In the genomic region with DNA sequence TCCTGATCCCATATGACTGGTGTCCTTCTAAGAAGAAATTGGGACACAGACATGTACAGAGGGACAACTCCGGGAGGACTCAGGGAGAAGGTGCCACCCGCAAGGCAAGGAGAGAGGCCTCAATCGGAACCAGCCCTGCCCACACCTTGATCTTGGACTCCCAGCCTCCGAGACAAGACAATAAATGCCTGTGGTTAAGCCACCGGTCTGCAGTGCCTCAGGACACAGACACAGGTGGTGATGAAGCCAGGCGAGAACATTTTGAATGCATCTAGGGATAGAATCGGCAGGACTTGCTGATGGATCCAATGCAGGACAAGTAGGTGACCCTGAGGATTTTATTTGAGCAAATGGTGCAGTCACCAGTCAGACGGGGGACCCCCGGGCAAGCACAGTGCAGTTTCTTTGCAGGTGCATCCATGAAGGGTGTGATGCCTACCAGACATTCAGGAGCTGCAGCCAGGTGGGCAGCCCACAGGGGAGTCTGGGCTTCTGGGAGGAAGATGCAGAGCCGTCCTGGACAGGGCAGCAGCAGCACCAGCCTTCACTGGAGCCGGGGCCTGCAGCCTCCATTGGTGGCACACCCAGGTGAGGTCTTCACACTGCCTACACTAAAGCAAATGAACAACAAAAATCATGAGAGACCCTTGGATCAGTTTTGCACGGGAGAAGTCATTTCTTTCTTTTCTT, we compare ENCODE assay signal across 21 cellular contexts. TPM values are rescaled to one million over a fixed set of nuclear protein-coding genes. Genes with fewer than 3 reads are reported as not detected.
DNase-seq lines count a peak whose midpoint lies in the region; FAIRE-seq and TF ChIP-seq lines count a peak whose summit lies in the region.
"Had no signal": no experiment of that assay in that cellular context is flagged by ENCODE, and none has a peak within 500 bp of the region (broad histone marks: within the 10 kb centered on the region; RNA-seq: fewer than 3 reads in every experiment).

No MANE protein-coding gene starts in this region.

- TF ChIP-seq POLR2A in spleen (IDR thresholded peaks at IDR 0.05), result no peak

- no peaks in the 10 kb centered on the region for H3K36me3 ChIP-seq in astrocyte (ENCODE audit: insufficient read depth, low read length)
- no peaks in the 10 kb centered on the region for H3K36me3 ChIP-seq in neural progenitor cell
- H3K36me3 ChIP-seq in spleen, result no peaks in the 10 kb centered on the region
- H3K36me3 ChIP-seq in BE2C, result no peaks in the 10 kb centered on the region
- H3K36me3 ChIP-seq: BLaER1 treated with 17β-estradiol and CSF1 and Interleukin-3, amounts not matched to agents 10 nM and 100 nM; Peyer's patch had no signal

- intact Hi-C loops in spleen (cut with DNase I; ENCODE audit: low total_unique reads), result no loop called here

- WGBS in spleen, 5 donors, result 85 to 94% (median 91%) methylated on average over 12 of the region's 12 CpGs

- H3K9ac ChIP-seq in astrocyte (ENCODE audit: low read length), result no peak overlapping the region
- H3K9ac ChIP-seq in neural progenitor cell, result no peak overlapping the region
- H3K9ac ChIP-seq: BLaER1 treated with 17β-estradiol and CSF1 and Interleukin-3, amounts not matched to agents 10 nM and 100 nM had no signal

- H3K4me1 Mint-ChIP-seq in astrocyte (ENCODE audit: low read depth, unreplicated experiment), result peaks cover 4% of the 10 kb centered on the region
- peaks cover 10% of the 10 kb centered on the region for H3K4me1 Mint-ChIP-seq in neural progenitor cell

- DNase-seq in AG20443 (ENCODE audit: low spot score) (peak; percentile 2), astrocyte (ENCODE audit: low read depth) (no peak), neural progenitor cell (ENCODE audit: low spot score) (no peak), spleen (peak; percentile 67), BE2C (no peak), GOT3 (lab: John Stamatoyannopoulos, UW) (no peak), ACHN (no peak)
- no peak for DNase-seq in stimulated activated CD4-positive, alpha-beta T cell treated with anti-CD3 and anti-CD28 coated beads, Interleukin-12 subunit alpha, Interleukin-12 subunit beta, amount 100 ng/mL, for 4 hours
- DNase-seq: 8988T; CD4-positive, alpha-beta T cell; HCEC 1CT; KBM-7; MM.1S; NCI-H2029; NCI-H446 treated with DMSO at 0.1 percent for 48 hours; NCI-H526 treated with DMSO at 0.1 percent for 48 hours; SHP77 treated with DMSO at 0.1 percent for 48 hours had no signal

- no peak overlapping the region for H3K4me2 ChIP-seq in astrocyte (ENCODE audit: low read length)
- H3K4me2 ChIP-seq in neural progenitor cell, result no peak overlapping the region
- H3K4me2 ChIP-seq: BLaER1 treated with 17β-estradiol and CSF1 and Interleukin-3, amounts not matched to agents 10 nM and 100 nM had no signal

- H3F3A ChIP-seq in neural progenitor cell (ENCODE audit: low read depth), result peaks cover 14% of the 10 kb centered on the region

- H3K27ac ChIP-seq in astrocyte (ENCODE audit: low read depth, low read length) (no peak overlapping the region), neural progenitor cell (no peak overlapping the region), spleen (no peak overlapping the region)
- H3K27ac ChIP-seq: BLaER1 treated with 17β-estradiol and CSF1 and Interleukin-3, amounts not matched to agents 10 nM and 100 nM; HL-60; Peyer's patch had no signal

- H3K27me3 ChIP-seq in astrocyte (ENCODE audit: insufficient read depth, low read length), result no peaks in the 10 kb centered on the region
- no peaks in the 10 kb centered on the region for H3K27me3 ChIP-seq in neural progenitor cell
- H3K27me3 ChIP-seq in spleen (replicated peaks in 1 of 7), result peaks cover 0 to 9% (median 0%) of the 10 kb centered on the region in 7 donors
- no peaks in the 10 kb centered on the region for H3K27me3 ChIP-seq in BE2C
- H3K27me3 ChIP-seq: BLaER1 treated with 17β-estradiol and CSF1 and Interleukin-3, amounts not matched to agents 10 nM and 100 nM; Peyer's patch had no signal

- H3K4me3 ChIP-seq in astrocyte (ENCODE audit: insufficient read depth, low read depth, low read length), result no peak overlapping the region
- no peak overlapping the region for H3K4me3 ChIP-seq in neural progenitor cell
- H3K4me3 ChIP-seq in spleen, result no peak overlapping the region
- no peak overlapping the region for H3K4me3 ChIP-seq in BE2C (ENCODE audit: low read depth, low read length)
- H3K4me3 ChIP-seq: BLaER1 treated with 17β-estradiol and CSF1 and Interleukin-3, amounts not matched to agents 10 nM and 100 nM; Peyer's patch had no signal

- H3K9me3 ChIP-seq in astrocyte (ENCODE audit: insufficient read depth, low read depth, low read length) (no peaks in the 10 kb centered on the region), neural progenitor cell (ENCODE audit: low read depth) (no peaks in the 10 kb centered on the region), spleen (no peaks in the 10 kb centered on the region), BE2C (no peaks in the 10 kb centered on the region)
- H3K9me3 ChIP-seq: BLaER1 treated with 17β-estradiol and CSF1 and Interleukin-3, amounts not matched to agents 10 nM and 100 nM; Peyer's patch had no signal

- no peaks in the 10 kb centered on the region for H3K79me2 ChIP-seq in astrocyte (ENCODE audit: insufficient read depth, low read length)
- H3K79me2 ChIP-seq in neural progenitor cell (ENCODE audit: low read depth), result no peaks in the 10 kb centered on the region

- no peak overlapping the region for H3K4me3 Mint-ChIP-seq in astrocyte (ENCODE audit: unreplicated experiment)
- peak overlapping the region; percentile 9 for H3K4me3 Mint-ChIP-seq in neural progenitor cell
- H3K4me3 Mint-ChIP-seq: CD4-positive, alpha-beta T cell had no signal

- H3K4me1 ChIP-seq in astrocyte (ENCODE audit: insufficient read depth, low read length) (peaks cover 9% of the 10 kb centered on the region), neural progenitor cell (peaks cover 22% of the 10 kb centered on the region), spleen (peaks cover 0 to 12% (median 0%) of the 10 kb centered on the region in 6 donors), BE2C (no peaks in the 10 kb centered on the region)
- H3K4me1 ChIP-seq: BLaER1 treated with 17β-estradiol and CSF1 and Interleukin-3, amounts not matched to agents 10 nM and 100 nM; Peyer's patch had no signal

- H3K9me3 Mint-ChIP-seq in astrocyte (ENCODE audit: unreplicated experiment) (peaks cover 4% of the 10 kb centered on the region), neural progenitor cell (no peaks in the 10 kb centered on the region)
- H3K9me3 Mint-ChIP-seq: CD4-positive, alpha-beta T cell had no signal

- H3K36me3 Mint-ChIP-seq in astrocyte (ENCODE audit: low read depth, unreplicated experiment), result no peaks in the 10 kb centered on the region
- H3K36me3 Mint-ChIP-seq in neural progenitor cell, result no peaks in the 10 kb centered on the region

- no peak for TF ChIP-seq CTCF in astrocyte (IDR thresholded peaks at IDR 0.05; ENCODE audit: insufficient read depth, low read depth, low read length)
- TF ChIP-seq CTCF in neural progenitor cell (IDR thresholded peaks at IDR 0.05), result no peak
- TF ChIP-seq CTCF in spleen (IDR thresholded peaks at IDR 0.05 in 8 of 11, conservative IDR thresholded peaks at IDR 0.05 in 3 of 11), result no peak
- TF ChIP-seq CTCF in BE2C (IDR thresholded peaks at IDR 0.05; ENCODE audit: low read depth, low read length), result no peak

- no peaks in the 10 kb centered on the region for H4K20me1 ChIP-seq in astrocyte (ENCODE audit: insufficient read depth, low read length)
- H4K20me1 ChIP-seq in neural progenitor cell (ENCODE audit: low read depth), result no peaks in the 10 kb centered on the region
- H4K20me1 ChIP-seq: BLaER1 treated with 17β-estradiol and CSF1 and Interleukin-3, amounts not matched to agents 10 nM and 100 nM had no signal

- H3K27me3 Mint-ChIP-seq in astrocyte (ENCODE audit: low read depth, unreplicated experiment) (peaks cover 11% of the 10 kb centered on the region), neural progenitor cell (ENCODE audit: insufficient read depth, low read depth) (peaks cover 5% of the 10 kb centered on the region)

- FAIRE-seq in astrocyte (lab: Jason Lieb, UNC), result no peak
- FAIRE-seq: D721Med had no signal

- no peak overlapping the region for H2AFZ ChIP-seq in astrocyte (ENCODE audit: low read depth, low read length)
- H2AFZ ChIP-seq in neural progenitor cell (replicated peaks), result no peak overlapping the region

- H3K27ac Mint-ChIP-seq in astrocyte (ENCODE audit: unreplicated experiment) (peak overlapping the region; percentile 7), neural progenitor cell (peak overlapping the region; percentile 79)
- H3K27ac Mint-ChIP-seq: CD4-positive, alpha-beta T cell had no signal

- in situ Hi-C loops in ACHN (cut with HindIII; ENCODE audit: low pct_ligation_motif_present, low pct_unique_long_range_greater_than_20kb, low sequenced_read_pairs), result no loop called here

RNA-seq across cellular contexts. Expression of a gene that starts 20.2 kb away (rescaled TPM):
- total RNA-seq in astrocyte (7.3 and 8.6 TPM in 2 replicates), neural progenitor cell (ENCODE audit: low replicate concordance) (5.0 and 8.2 TPM in 2 replicates), spleen (10 to 100 TPM in 6 of 7 donors, 1 to 10 TPM in 1; 9.2 to 19.2 (median 13.1) TPM)
- polyA plus RNA-seq in spleen, result 1 to 10 TPM; 4.0 to 7.5 (median 4.3) TPM
- 113 TPM for polyA plus RNA-seq in BE2C (2012; ENCODE audit: insufficient read depth, insufficient read length, low read depth)

RNA-seq across cellular contexts. Expression of a gene that starts 29.2 kb away (rescaled TPM):
- total RNA-seq in astrocyte, result 0.95 and 2.8 TPM in 2 replicates
- 1.2 TPM in 1 of 2 replicates, not detected in the other for total RNA-seq in neural progenitor cell (ENCODE audit: low replicate concordance)
- 10 to 100 TPM in 6 of 7 donors, 1 to 10 TPM in 1; 6.9 to 25.4 (median 16.5) TPM for total RNA-seq in spleen
- polyA plus RNA-seq in spleen, result 1 to 10 TPM; 4.2 to 5.1 (median 4.8) TPM
- 46.9 TPM for polyA plus RNA-seq in BE2C (2012; ENCODE audit: insufficient read depth, insufficient read length, low read depth)

Comparison
In these comparisons a context has a peak if more than half of its experiments do, and no peak if none do; other contexts are left out.
1. DNase-seq: peak in AG20443 (single experiment) and spleen (single experiment); none in astrocyte (single experiment), neural progenitor cell (single experiment), BE2C (single experiment), stimulated activated CD4-positive, alpha-beta T cell treated with anti-CD3 and anti-CD28 coated beads, Interleukin-12 subunit alpha, Interleukin-12 subunit beta, amount 100 ng/mL, for 4 hours (single experiment), GOT3 (single experiment) and ACHN (single experiment).